ENCODE assay signal across 8 cellular contexts in genomic region chr15:60592386-60593339, GRCh38.
DNase-seq lines count a peak whose midpoint lies in the region; ATAC-seq lines count a peak whose summit lies in the region.

No MANE protein-coding gene starts in this region.

- H3K27me3 Mint-ChIP-seq in effector memory CD8-positive, alpha-beta T cell, result no peaks in the 10 kb centered on the region

- no peak overlapping the region for H3K27ac ChIP-seq in mesodermal cell (ENCODE audit: low read depth, low read length, severe bottlenecking)

- H3K36me3 Mint-ChIP-seq in effector memory CD8-positive, alpha-beta T cell (ENCODE audit: insufficient read depth), result peaks cover 56% of the 10 kb centered on the region

- no peaks in the 10 kb centered on the region for H3K9me3 Mint-ChIP-seq in effector memory CD8-positive, alpha-beta T cell

- ATAC-seq in GM19023 (IDR thresholded peaks at IDR 0.05; ENCODE audit: unreplicated experiment) (peak; percentile 85), HG03342 (IDR thresholded peaks at IDR 0.05; ENCODE audit: unreplicated experiment) (peak; percentile 77)
- ATAC-seq in effector memory CD8-positive, alpha-beta T cell (replicated peaks), result peak; percentile 86

- H3K4me1 Mint-ChIP-seq in effector memory CD8-positive, alpha-beta T cell (ENCODE audit: low read depth in 2 of 2), result peaks cover 21 to 40% of the 10 kb centered on the region in 2 donors

- no peaks in the 10 kb centered on the region for H3K36me3 ChIP-seq in mesodermal cell (ENCODE audit: control insufficient read depth, insufficient read depth, low read length)

- 1 to 4% methylated on average over 50 to 69 of the region's 91 CpGs for WGBS in mesodermal cell (ENCODE audit: insufficient coverage in 2 of 2), 2 experiments

- DNase-seq in AG08395 (ENCODE audit: low spot score) (peak; percentile 74), NCI-H526 treated with DMSO at 0.1 percent for 48 hours (lab: John Stamatoyannopoulos, UW) (peak; percentile 76)
- peak; percentile 90 for DNase-seq in activated CD8-positive, alpha-beta memory T cell treated with anti-CD3 and anti-CD28 coated beads for 24 hours
- DNase-seq in effector memory CD8-positive, alpha-beta T cell, result peak; percentile 81 to 85 (median 84)
- peak; percentile 67 for DNase-seq in stimulated activated CD8-positive, alpha-beta memory T cell treated with anti-CD3 and anti-CD28 coated beads, Interleukin-15, amount 100 ng/mL, for 4 hours (ENCODE audit: low read depth in 2 of 2)

- peak overlapping the region; percentile 83 to 96 for H3K4me3 Mint-ChIP-seq in effector memory CD8-positive, alpha-beta T cell

- H3K4me1 ChIP-seq in mesodermal cell (ENCODE audit: control insufficient read depth, insufficient read depth, low read length, poor library complexity, severe bottlenecking), result no peaks in the 10 kb centered on the region

- peak overlapping the region; percentile 63 for H3K4me3 ChIP-seq in mesodermal cell (ENCODE audit: extremely low read depth, insufficient read depth, low read length, poor library complexity, severe bottlenecking)

- no peaks in the 10 kb centered on the region for H3K9me3 ChIP-seq in mesodermal cell (ENCODE audit: control insufficient read depth, low read length)

- peak overlapping the region; percentile 87 to 89 for H3K27ac Mint-ChIP-seq in effector memory CD8-positive, alpha-beta T cell
